In genomic region chr16:57373117-57373947, GRCh38 we compare ENCODE assay signal across 10 cellular contexts. TPM values are rescaled to one million over a fixed set of nuclear protein-coding genes. Genes with fewer than 3 reads are reported as not detected.
DNase-seq lines count a peak whose midpoint lies in the region; ATAC-seq and TF ChIP-seq lines count a peak whose summit lies in the region.
"Had no signal": no experiment of that assay in that cellular context is flagged by ENCODE, and none has a peak within 500 bp of the region (broad histone marks: within the 10 kb centered on the region; RNA-seq: fewer than 3 reads in every experiment).

No MANE protein-coding gene starts in this region.

- no peak overlapping the region for H3K27ac Mint-ChIP-seq in natural killer cell treated with Interleukin-12 subunit alpha and Interleukin-12 subunit beta and Interleukin-15 and Interleukin-18, amount 100 ng/mL, for 72 hours
- H3K27ac Mint-ChIP-seq in natural killer cell (no peak overlapping the region), osteocyte (ENCODE audit: unreplicated experiment) (no peak overlapping the region)
- H3K27ac Mint-ChIP-seq in activated T-helper 2 cell treated with anti-CD3 and anti-CD28 coated beads, Interferon-gamma antibody, Interleukin-2, Interleukin-4, amounts not matched to agents 10 μg/mL and 5 μg/mL and 100 μg/mL, durations not matched to agents 14 hours and 24 hours and 36 hours, result no peak overlapping the region

- no peaks in the 10 kb centered on the region for H3K9me3 ChIP-seq in right cardiac atrium (ENCODE audit: control insufficient read depth, low read length)

- H3K4me3 ChIP-seq in right cardiac atrium (ENCODE audit: low read length), result peak overlapping the region; percentile 55

- WGBS in right cardiac atrium, result 56% methylated on average over 9 of the region's 9 CpGs

- peak overlapping the region; percentile 84 for H3K27ac ChIP-seq in right cardiac atrium (ENCODE audit: low read length)

- H3K4me3 Mint-ChIP-seq in natural killer cell treated with Interleukin-12 subunit alpha and Interleukin-12 subunit beta and Interleukin-15 and Interleukin-18, amount 100 ng/mL, for 72 hours, result no peak overlapping the region
- H3K4me3 Mint-ChIP-seq in natural killer cell (no peak overlapping the region), osteocyte (ENCODE audit: unreplicated experiment) (peak overlapping the region; percentile 45)
- no peak overlapping the region for H3K4me3 Mint-ChIP-seq in activated T-helper 2 cell treated with anti-CD3 and anti-CD28 coated beads, Interferon-gamma antibody, Interleukin-2, Interleukin-4, amounts not matched to agents 10 μg/mL and 5 μg/mL and 100 μg/mL, durations not matched to agents 14 hours and 24 hours and 36 hours (ENCODE audit: low read depth)

- H3K9me3 Mint-ChIP-seq in natural killer cell treated with Interleukin-12 subunit alpha and Interleukin-12 subunit beta and Interleukin-15 and Interleukin-18, amount 100 ng/mL, for 72 hours, result no peaks in the 10 kb centered on the region
- H3K9me3 Mint-ChIP-seq in natural killer cell (no peaks in the 10 kb centered on the region), osteocyte (ENCODE audit: unreplicated experiment) (no peaks in the 10 kb centered on the region)
- no peaks in the 10 kb centered on the region for H3K9me3 Mint-ChIP-seq in activated T-helper 2 cell treated with anti-CD3 and anti-CD28 coated beads, Interferon-gamma antibody, Interleukin-2, Interleukin-4, amounts not matched to agents 10 μg/mL and 5 μg/mL and 100 μg/mL, durations not matched to agents 14 hours and 24 hours and 36 hours

- intact Hi-C loops in natural killer cell (cut with micrococcal nuclease) (no loop called here), right cardiac atrium (cut with DNase I) (no loop called here)
- intact Hi-C loops in activated T-helper 2 cell treated with anti-CD3 and anti-CD28 coated beads, Interferon-gamma antibody, Interleukin-2, Interleukin-4, amounts not matched to agents 10 μg/mL and 5 μg/mL and 100 μg/mL, durations not matched to agents 14 hours and 24 hours and 36 hours (cut with micrococcal nuclease), result no loop called here

- H3K4me1 Mint-ChIP-seq in natural killer cell treated with Interleukin-12 subunit alpha and Interleukin-12 subunit beta and Interleukin-15 and Interleukin-18, amount 100 ng/mL, for 72 hours (ENCODE audit: low read depth in 2 of 2), result peaks cover 0 to 2% of the 10 kb centered on the region in 2 donors
- H3K4me1 Mint-ChIP-seq in natural killer cell (no peaks in the 10 kb centered on the region), osteocyte (ENCODE audit: unreplicated experiment) (peaks cover 25% of the 10 kb centered on the region)
- H3K4me1 Mint-ChIP-seq in activated T-helper 2 cell treated with anti-CD3 and anti-CD28 coated beads, Interferon-gamma antibody, Interleukin-2, Interleukin-4, amounts not matched to agents 10 μg/mL and 5 μg/mL and 100 μg/mL, durations not matched to agents 14 hours and 24 hours and 36 hours (ENCODE audit: low read depth), result peaks cover 19% of the 10 kb centered on the region

- no peak for TF ChIP-seq CTCF in natural killer cell (IDR thresholded peaks at IDR 0.05)
- TF ChIP-seq CTCF in osteocyte (IDR thresholded peaks at IDR 0.05), result no peak

- peak; percentile 26 for DNase-seq in natural killer cell treated with Interleukin-12 subunit alpha and Interleukin-12 subunit beta and Interleukin-15 and Interleukin-18, amount 100 ng/mL, for 72 hours (ENCODE audit: low spot score)
- DNase-seq in natural killer cell (no peak), right cardiac atrium (no peak), osteocyte (ENCODE audit: extremely low spot score, unreplicated experiment) (no peak), NCI-H1694 treated with DMSO at 0.1 percent for 48 hours (lab: John Stamatoyannopoulos, UW) (no peak), germinal center (ENCODE audit: low spot score) (no peak)
- no peak for DNase-seq in activated T-helper 2 cell treated with anti-CD3 and anti-CD28 coated beads, Interferon-gamma antibody, Interleukin-2, Interleukin-4, amounts not matched to agents 10 μg/mL and 5 μg/mL and 100 μg/mL, durations not matched to agents 14 hours and 24 hours and 36 hours (ENCODE audit: low spot score)
- DNase-seq: cerebellar nuclear complex had no signal

- ATAC-seq in natural killer cell treated with Interleukin-12 subunit alpha and Interleukin-12 subunit beta and Interleukin-15 and Interleukin-18, amount 100 ng/mL, for 72 hours, result peak in 1 of 2 donors; percentile 14
- no peak for ATAC-seq in natural killer cell
- peak in 1 of 2 donors; percentile 3 for ATAC-seq in right cardiac atrium
- no peak for ATAC-seq in GM18870 (IDR thresholded peaks at IDR 0.05; ENCODE audit: unreplicated experiment)

- H3K27me3 Mint-ChIP-seq in natural killer cell treated with Interleukin-12 subunit alpha and Interleukin-12 subunit beta and Interleukin-15 and Interleukin-18, amount 100 ng/mL, for 72 hours, result peaks cover 10 to 11% of the 10 kb centered on the region in 2 donors
- peaks cover 0 to 6% of the 10 kb centered on the region in 2 donors for H3K27me3 Mint-ChIP-seq in natural killer cell (ENCODE audit: low read depth in 2 of 2)
- H3K27me3 Mint-ChIP-seq in osteocyte (ENCODE audit: unreplicated experiment), result peaks cover 13% of the 10 kb centered on the region
- H3K27me3 Mint-ChIP-seq in activated T-helper 2 cell treated with anti-CD3 and anti-CD28 coated beads, Interferon-gamma antibody, Interleukin-2, Interleukin-4, amounts not matched to agents 10 μg/mL and 5 μg/mL and 100 μg/mL, durations not matched to agents 14 hours and 24 hours and 36 hours (ENCODE audit: low read depth), result no peaks in the 10 kb centered on the region

- no peaks in the 10 kb centered on the region for H3K27me3 ChIP-seq in right cardiac atrium (ENCODE audit: control insufficient read depth, insufficient read depth)

- H3K4me1 ChIP-seq in right cardiac atrium (ENCODE audit: control insufficient read depth, insufficient read depth, low read length), result no peaks in the 10 kb centered on the region

- no peaks in the 10 kb centered on the region for H3K36me3 Mint-ChIP-seq in natural killer cell treated with Interleukin-12 subunit alpha and Interleukin-12 subunit beta and Interleukin-15 and Interleukin-18, amount 100 ng/mL, for 72 hours
- H3K36me3 Mint-ChIP-seq in natural killer cell, result no peaks in the 10 kb centered on the region
- no peaks in the 10 kb centered on the region for H3K36me3 Mint-ChIP-seq in osteocyte (ENCODE audit: unreplicated experiment)
- H3K36me3 Mint-ChIP-seq in activated T-helper 2 cell treated with anti-CD3 and anti-CD28 coated beads, Interferon-gamma antibody, Interleukin-2, Interleukin-4, amounts not matched to agents 10 μg/mL and 5 μg/mL and 100 μg/mL, durations not matched to agents 14 hours and 24 hours and 36 hours (ENCODE audit: low read depth), result no peaks in the 10 kb centered on the region

RNA-seq across cellular contexts. Expression of gene CX3CL1, which starts 1.0 kb away (rescaled TPM):
- not detected for total RNA-seq in natural killer cell treated with Interleukin-12 subunit alpha and Interleukin-12 subunit beta and Interleukin-15 and Interleukin-18, amount 100 ng/mL, for 72 hours
- total RNA-seq in natural killer cell, result not detected
- 10 to 100 TPM in 2 of 4 donors, 1 to 10 TPM in 2; 8.2 to 14.2 (median 10.5) TPM for total RNA-seq in right cardiac atrium
- polyA plus RNA-seq in right cardiac atrium, result 22.9 TPM
- 2.3 and 2.6 TPM in 2 replicates for total RNA-seq in osteocyte
- total RNA-seq in activated T-helper 2 cell treated with anti-CD3 and anti-CD28 coated beads, Interferon-gamma antibody, Interleukin-2, Interleukin-4, amounts not matched to agents 10 μg/mL and 5 μg/mL and 100 μg/mL, durations not matched to agents 14 hours and 24 hours and 36 hours, result not detected in 2 replicates

RNA-seq across cellular contexts. Expression of gene CCL22, which starts 14.7 kb away (rescaled TPM):
- 10 to 100 TPM in 1 of 2 donors, not detected in 1; 12.9 TPM for total RNA-seq in natural killer cell treated with Interleukin-12 subunit alpha and Interleukin-12 subunit beta and Interleukin-15 and Interleukin-18, amount 100 ng/mL, for 72 hours
- total RNA-seq in natural killer cell (under 1 TPM in 1 of 3 donors, not detected in 2; 0.14 TPM), right cardiac atrium (under 1 TPM in 1 of 4 donors, not detected in 3; 0.11 TPM), osteocyte (not detected in 2 replicates)
- polyA plus RNA-seq in right cardiac atrium, result not detected
- 32.5 and 34.3 TPM in 2 replicates for total RNA-seq in activated T-helper 2 cell treated with anti-CD3 and anti-CD28 coated beads, Interferon-gamma antibody, Interleukin-2, Interleukin-4, amounts not matched to agents 10 μg/mL and 5 μg/mL and 100 μg/mL, durations not matched to agents 14 hours and 24 hours and 36 hours

RNA-seq across cellular contexts. Expression of gene CCL17, which starts 31.2 kb away (rescaled TPM):
- 1 to 10 TPM in 1 of 2 donors, not detected in 1; 5.6 TPM for total RNA-seq in natural killer cell treated with Interleukin-12 subunit alpha and Interleukin-12 subunit beta and Interleukin-15 and Interleukin-18, amount 100 ng/mL, for 72 hours
- total RNA-seq in natural killer cell (not detected), right cardiac atrium (not detected), osteocyte (not detected in 2 replicates)
- polyA plus RNA-seq in right cardiac atrium, result not detected
- total RNA-seq in activated T-helper 2 cell treated with anti-CD3 and anti-CD28 coated beads, Interferon-gamma antibody, Interleukin-2, Interleukin-4, amounts not matched to agents 10 μg/mL and 5 μg/mL and 100 μg/mL, durations not matched to agents 14 hours and 24 hours and 36 hours, result 0.37 and 1.3 TPM in 2 replicates
- total RNA-seq: subcutaneous adipose tissue had no signal
